ENCODE assay signal across 8 cellular contexts in the genomic region with DNA sequence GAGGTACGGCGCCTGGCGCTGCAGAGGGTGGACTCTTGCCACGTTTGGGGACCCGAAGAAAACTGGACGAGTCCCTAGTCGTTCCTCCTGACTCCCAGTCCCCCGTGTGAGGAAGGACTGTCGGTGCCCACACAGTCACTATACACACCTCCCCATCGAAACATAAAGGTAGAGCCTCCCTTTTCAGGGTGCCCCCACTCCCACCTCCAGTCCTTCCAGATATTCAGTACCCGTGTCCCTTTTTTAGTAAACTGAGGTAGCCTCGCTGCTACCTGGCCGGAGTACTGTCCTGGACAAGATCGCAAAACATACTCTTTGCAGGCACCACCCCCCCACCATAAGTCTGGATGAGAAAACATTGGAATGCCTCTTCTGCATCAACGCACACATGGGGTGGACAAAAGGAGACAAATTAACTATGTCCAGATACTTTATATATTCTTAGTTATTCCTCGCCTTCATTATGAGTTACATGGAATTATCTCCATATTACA. TPM values are rescaled to one million over a fixed set of nuclear protein-coding genes. Genes with fewer than 3 reads are reported as not detected.
DNase-seq lines count a peak whose midpoint lies in the region; ATAC-seq and TF ChIP-seq lines count a peak whose summit lies in the region.

No MANE protein-coding gene starts in this region.

- H3K36me3 ChIP-seq in BJ (ENCODE audit: control insufficient read depth, insufficient read depth, low read length) (no peaks in the 10 kb centered on the region), HUES6 (ENCODE audit: control insufficient read depth, insufficient read depth, low read length) (0 out of 2 replicates have a peak, but pooled peaks cover 4% of the 10 kb centered on the region)

- H3K27ac Mint-ChIP-seq in naive B cell, result peak overlapping the region; percentile 66 to 99 (median 92)

- no peaks in the 10 kb centered on the region for H3K27me3 Mint-ChIP-seq in naive B cell

- H3K4me1 Mint-ChIP-seq in naive B cell, result peaks cover 44 to 50% (median 45%) of the 10 kb centered on the region in 3 donors

- peak overlapping the region; percentile 97 for H3K9ac ChIP-seq in HUES6 (ENCODE audit: low read length)

- H3K36me3 Mint-ChIP-seq in naive B cell, result peaks cover 0 to 5% of the 10 kb centered on the region in 2 donors

- H3K27ac ChIP-seq in HUES6 (ENCODE audit: low read depth, low read length) (peak overlapping the region; percentile 100), cingulate gyrus (ENCODE audit: low read depth, low read length) (peak overlapping the region; percentile 65)

- peak overlapping the region; percentile 88 for H3K4me3 ChIP-seq in BJ (ENCODE audit: low read depth, low read length)
- peak overlapping the region; percentile 96 for H3K4me3 ChIP-seq in HUES6 (ENCODE audit: low read depth, low read length)

- TF ChIP-seq CTCF in BJ (IDR thresholded peaks at IDR 0.05; ENCODE audit: insufficient read depth, low read depth, low read length), result no peak

- H3K9me3 ChIP-seq in HUES6 (ENCODE audit: control insufficient read depth, insufficient read depth, low read depth, low read length), result no peaks in the 10 kb centered on the region

- CTCF ChIA-PET in BJ (lab: Yijun Ruan, JAX), result interaction anchor here (0.6 kb wide), 1 partner anchor 230 kb away, joined by 3 read pairs; no protein-coding TSS in a partner anchor

- ATAC-seq in naive B cell (ENCODE audit: low read depth in 2 of 2), result no peak
- ATAC-seq in HG03108 (IDR thresholded peaks at IDR 0.05; ENCODE audit: unreplicated experiment), result no peak
- no peak for ATAC-seq in HG03095 (IDR thresholded peaks at IDR 0.05; ENCODE audit: unreplicated experiment)

- H3K9me3 Mint-ChIP-seq in naive B cell, result no peaks in the 10 kb centered on the region

- H3K27me3 ChIP-seq in BJ (ENCODE audit: control insufficient read depth, insufficient read depth, low read length) (no peaks in the 10 kb centered on the region), HUES6 (ENCODE audit: control insufficient read depth, insufficient read depth, low read length) (no peaks in the 10 kb centered on the region)

- H3K4me3 Mint-ChIP-seq in naive B cell, result peak overlapping the region; percentile 67 to 98 (median 96)

- peaks cover 25% of the 10 kb centered on the region for H3K4me1 ChIP-seq in HUES6 (ENCODE audit: control insufficient read depth, insufficient read depth, low read length)

- no peak for DNase-seq in BJ (ENCODE audit: low read depth)
- DNase-seq in naive B cell, result no peak
- no peak for DNase-seq in effector CD4-positive, alpha-beta T cell
- no peak for DNase-seq in HuH-7 (ENCODE audit: low spot score)

- POLR2A ChIA-PET in BJ (lab: Charles Lee), result no interaction called here

RNA-seq across cellular contexts. Expression of gene KMT2D, which starts 0.6 kb away (rescaled TPM):
- 8.2 and 9.7 TPM in 2 replicates for polyA plus RNA-seq in BJ (2011; rRNA removed)
- polyA minus RNA-seq in BJ (2011; rRNA and poly(A)+ RNA removed), result 19.1 and 25.5 TPM in 2 replicates
- polyA plus RNA-seq in naive B cell (ENCODE audit: low read depth in 6 of 6), result 10 to 100 TPM in 3 of 6 donors, 1 to 10 TPM in 3; 2.6 to 33.6 (median 9.7) TPM

RNA-seq across cellular contexts. Expression of gene RHEBL1, which starts 8.6 kb away (rescaled TPM):
- polyA plus RNA-seq in BJ (2011; rRNA removed) (0.82 and 1.3 TPM in 2 replicates), naive B cell (ENCODE audit: low read depth in 6 of 6) (1 to 10 TPM; 4.5 to 8.6 (median 6.1) TPM)
- polyA minus RNA-seq in BJ (2011; rRNA and poly(A)+ RNA removed), result 0.57 and 0.62 TPM in 2 replicates

RNA-seq across cellular contexts. Expression of gene DHH, which starts 33.4 kb away (rescaled TPM):
- polyA plus RNA-seq in BJ (2011; rRNA removed) (not detected in 2 replicates), naive B cell (ENCODE audit: low read depth in 6 of 6) (not detected)
- 0.21 TPM in 1 of 2 replicates, not detected in the other for polyA minus RNA-seq in BJ (2011; rRNA and poly(A)+ RNA removed)

RNA-seq across cellular contexts. Expression of gene PRKAG1, which starts 42.6 kb away (rescaled TPM):
- 94.1 and 127 TPM in 2 replicates for polyA plus RNA-seq in BJ (2011; rRNA removed)
- polyA minus RNA-seq in BJ (2011; rRNA and poly(A)+ RNA removed), result 24.5 and 37.1 TPM in 2 replicates
- polyA plus RNA-seq in naive B cell (ENCODE audit: low read depth in 6 of 6), result 10 to 100 TPM; 36.2 to 76.2 (median 52.1) TPM

RNA-seq across cellular contexts. Expression of gene LMBR1L, which starts 49.4 kb away (rescaled TPM):
- 37.2 and 63.1 TPM in 2 replicates for polyA plus RNA-seq in BJ (2011; rRNA removed)
- 51.2 and 61.6 TPM in 2 replicates for polyA minus RNA-seq in BJ (2011; rRNA and poly(A)+ RNA removed)
- 10 to 100 TPM; 42.4 to 93.6 (median 59.1) TPM for polyA plus RNA-seq in naive B cell (ENCODE audit: low read depth in 6 of 6)
